In the genomic region with DNA sequence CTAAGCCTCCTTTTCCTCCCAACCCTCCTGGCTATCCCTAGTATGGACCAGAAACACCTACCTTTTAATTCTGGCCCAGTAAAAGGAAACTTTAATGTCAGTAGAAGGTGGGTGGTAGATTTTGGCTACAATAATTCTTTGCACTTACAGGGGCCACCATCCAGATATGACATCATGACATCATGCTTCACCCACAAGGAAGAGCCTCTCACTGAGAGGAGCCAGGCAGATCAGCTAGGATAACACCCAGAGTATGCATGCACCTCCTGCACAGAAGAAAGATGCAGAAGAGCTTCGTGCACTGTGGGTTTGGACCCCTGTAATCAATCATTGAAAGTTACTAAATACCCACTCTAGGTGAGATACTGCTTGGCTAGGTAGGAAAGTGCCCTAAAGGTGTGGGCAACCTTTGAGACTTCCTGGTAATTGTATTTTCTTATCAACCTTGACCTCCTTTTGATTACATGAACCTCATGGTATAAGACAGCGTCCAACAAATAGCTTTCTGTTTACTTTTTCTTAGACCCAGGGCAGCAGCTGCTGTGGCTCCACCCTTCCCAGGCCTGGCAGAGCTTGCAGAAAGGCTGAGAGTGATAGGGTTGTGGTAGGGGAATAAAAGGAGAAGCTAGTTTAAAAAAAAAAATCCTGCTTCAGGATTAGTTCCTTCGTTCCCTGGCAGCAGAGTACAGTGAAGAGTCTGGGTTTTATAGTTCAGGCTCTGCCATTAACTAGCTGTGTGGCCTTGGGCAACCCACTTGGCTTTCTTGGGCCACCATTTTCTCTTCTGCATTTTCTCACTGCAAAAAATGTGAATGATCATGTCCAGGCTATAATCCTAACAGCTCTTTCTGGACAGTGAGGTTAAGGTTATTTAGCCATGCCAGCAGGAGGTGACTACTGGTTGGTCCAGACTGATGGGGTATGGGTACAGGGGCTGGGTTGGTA, we compare ENCODE assay signal across 9 cellular contexts. TPM values are rescaled to one million over a fixed set of nuclear protein-coding genes. Genes with fewer than 3 reads are reported as not detected.
DNase-seq lines count a peak whose midpoint lies in the region; ATAC-seq lines count a peak whose summit lies in the region.
"Had no signal": no experiment of that assay in that cellular context is flagged by ENCODE, and none has a peak within 500 bp of the region (broad histone marks: within the 10 kb centered on the region; RNA-seq: fewer than 3 reads in every experiment).

No MANE protein-coding gene starts in this region.

- H3K9me3 ChIP-seq in SJCRH30 (replicated peaks) (no peaks in the 10 kb centered on the region), right cardiac atrium (ENCODE audit: control insufficient read depth, low read length) (no peaks in the 10 kb centered on the region), thymus (ENCODE audit: control insufficient read depth) (no peaks in the 10 kb centered on the region)

- no peaks in the 10 kb centered on the region for H3K27me3 ChIP-seq in SJCRH30
- no peaks in the 10 kb centered on the region for H3K27me3 ChIP-seq in right cardiac atrium (ENCODE audit: control insufficient read depth, insufficient read depth)
- H3K27me3 ChIP-seq in thymus (ENCODE audit: control insufficient read depth, insufficient read depth), result no peaks in the 10 kb centered on the region

- intact Hi-C loops in activated CD4-positive, alpha-beta T cell treated with anti-CD3 and anti-CD28 coated beads, Interleukin-2, amount 10 ng/mL, durations not matched to agents 24 days and 14 days (cut with micrococcal nuclease), result loop anchor here (5.0 kb wide), 1 partner anchor 248 kb away; a partner anchor contains a TSS
- intact Hi-C loops in right cardiac atrium (cut with DNase I), result loop anchor here in 3 of 4 donors (5.0 to 10.0 kb wide), 3 partner anchors 33 to 166 kb away; a partner anchor contains a TSS

- H3K4me1 ChIP-seq in SJCRH30 (peaks cover 30% of the 10 kb centered on the region), right cardiac atrium (ENCODE audit: control insufficient read depth, insufficient read depth, low read length) (peaks cover 47% of the 10 kb centered on the region), thymus (ENCODE audit: control insufficient read depth, insufficient read depth, low read length) (peaks cover 51% of the 10 kb centered on the region)

- H3K27ac Mint-ChIP-seq in activated CD4-positive, alpha-beta T cell treated with anti-CD3 and anti-CD28 coated beads, Interleukin-2, amount 10 ng/mL, durations not matched to agents 24 days and 14 days, result peak overlapping the region; percentile 95

- H3K36me3 ChIP-seq in SJCRH30, result no peaks in the 10 kb centered on the region; the same call in 1 of the 2 replicates
- H3K36me3 ChIP-seq in thymus (ENCODE audit: control insufficient read depth, insufficient read depth), result peaks cover 11% of the 10 kb centered on the region

- no peak for DNase-seq in activated CD4-positive, alpha-beta T cell treated with anti-CD3 and anti-CD28 coated beads, Interleukin-2, amount 10 ng/mL, durations not matched to agents 24 days and 14 days
- DNase-seq in activated CD4-positive, alpha-beta T cell treated with anti-CD3 and anti-CD28 coated beads for 48 hours, result no peak
- DNase-seq in SJCRH30 (peak; percentile 74 to 78), right cardiac atrium (peak in 2 of 3 donors; percentile 87 to 88), SK-N-DZ (ENCODE audit: low spot score) (no peak)
- no peak for DNase-seq in activated CD4-positive, CD25-positive, alpha-beta regulatory T cell (lab: John Stamatoyannopoulos, UW)

- H3K4me3 Mint-ChIP-seq in activated CD4-positive, alpha-beta T cell treated with anti-CD3 and anti-CD28 coated beads, Interleukin-2, amount 10 ng/mL, durations not matched to agents 24 days and 14 days, result peak overlapping the region; percentile 89

- H3K4me1 Mint-ChIP-seq in activated CD4-positive, alpha-beta T cell treated with anti-CD3 and anti-CD28 coated beads, Interleukin-2, amount 10 ng/mL, durations not matched to agents 24 days and 14 days, result peaks cover 78% of the 10 kb centered on the region

- H3K27ac ChIP-seq in SJCRH30 (peak overlapping the region; percentile 16; the same call in 1 of the 2 replicates), right cardiac atrium (ENCODE audit: low read length) (peak overlapping the region; percentile 88), thymus (ENCODE audit: low read depth) (peak overlapping the region; percentile 84)

- peaks cover 75% of the 10 kb centered on the region for H3K36me3 Mint-ChIP-seq in activated CD4-positive, alpha-beta T cell treated with anti-CD3 and anti-CD28 coated beads, Interleukin-2, amount 10 ng/mL, durations not matched to agents 24 days and 14 days (ENCODE audit: low read depth)

- H3K4me3 ChIP-seq in SJCRH30 (no peak overlapping the region), right cardiac atrium (ENCODE audit: low read length) (no peak overlapping the region), thymus (ENCODE audit: low read length) (no peak overlapping the region)

- no peaks in the 10 kb centered on the region for H3K27me3 Mint-ChIP-seq in activated CD4-positive, alpha-beta T cell treated with anti-CD3 and anti-CD28 coated beads, Interleukin-2, amount 10 ng/mL, durations not matched to agents 24 days and 14 days

- no peaks in the 10 kb centered on the region for H3K9me3 Mint-ChIP-seq in activated CD4-positive, alpha-beta T cell treated with anti-CD3 and anti-CD28 coated beads, Interleukin-2, amount 10 ng/mL, durations not matched to agents 24 days and 14 days

- 30% methylated on average over 3 of the region's 3 CpGs for WGBS in right cardiac atrium
- 30% methylated on average over 3 of the region's 3 CpGs for WGBS in thymus

- peak in 1 of 2 donors; percentile 55 for ATAC-seq in right cardiac atrium
- ATAC-seq in HG02798 (IDR thresholded peaks at IDR 0.05; ENCODE audit: poor library complexity, unreplicated experiment), result no peak

RNA-seq across cellular contexts. Expression of a gene that starts 6.2 kb away (rescaled TPM):
- total RNA-seq in activated CD4-positive, alpha-beta T cell treated with anti-CD3 and anti-CD28 coated beads, Interleukin-2, amount 10 ng/mL, durations not matched to agents 24 days and 14 days, result 57.4 and 61.0 TPM in 2 replicates
- 3.9 and 4.7 TPM in 2 replicates for total RNA-seq in SJCRH30 (2014; rRNA removed; shearing (Covaris generic))
- total RNA-seq in right cardiac atrium, result 10 to 100 TPM; 12.2 to 17.1 (median 15.1) TPM
- polyA plus RNA-seq in right cardiac atrium (10.8 TPM), thymus (21.8 TPM)
- polyA plus RNA-seq in SK-N-DZ (2014; cell fraction: cytosol; rRNA removed), result 3.2 and 3.7 TPM in 2 replicates
- polyA plus RNA-seq in SK-N-DZ (2014; cell fraction: nucleus; rRNA removed), result 6.2 and 10.1 TPM in 2 replicates

RNA-seq across cellular contexts. Expression of a gene that starts 48.8 kb away (rescaled TPM):
- total RNA-seq in activated CD4-positive, alpha-beta T cell treated with anti-CD3 and anti-CD28 coated beads, Interleukin-2, amount 10 ng/mL, durations not matched to agents 24 days and 14 days, result 0.28 and 0.40 TPM in 2 replicates
- 0.08 TPM in 1 of 2 replicates, not detected in the other for total RNA-seq in SJCRH30 (2014; rRNA removed; shearing (Covaris generic))
- not detected for total RNA-seq in right cardiac atrium
- polyA plus RNA-seq in right cardiac atrium, result not detected
- 0.21 TPM for polyA plus RNA-seq in thymus
- not detected in 2 replicates for polyA plus RNA-seq in SK-N-DZ (2014; cell fraction: cytosol; rRNA removed)
- not detected in 2 replicates for polyA plus RNA-seq in SK-N-DZ (2014; cell fraction: nucleus; rRNA removed)
- total RNA-seq: epithelial cell of proximal tubule had no signal

Comparison
In these comparisons a context has a peak if more than half of its experiments do, and no peak if none do; other contexts are left out.
1. DNase-seq: peak in SJCRH30 (2 of 2) and right cardiac atrium (2 of 3); none in activated CD4-positive, alpha-beta T cell treated with anti-CD3 and anti-CD28 coated beads, Interleukin-2, amount 10 ng/mL, durations not matched to agents 24 days and 14 days (single experiment), activated CD4-positive, alpha-beta T cell treated with anti-CD3 and anti-CD28 coated beads for 48 hours (single experiment), activated CD4-positive, CD25-positive, alpha-beta regulatory T cell (0 of 4) and SK-N-DZ (single experiment).
2. H3K27ac ChIP-seq: peak in every context shown above with its lines; median percentile 88 in right cardiac atrium; 84 in thymus; 16 in SJCRH30.